2 cellular contexts compared by ENCODE assay signal in the genomic region with DNA sequence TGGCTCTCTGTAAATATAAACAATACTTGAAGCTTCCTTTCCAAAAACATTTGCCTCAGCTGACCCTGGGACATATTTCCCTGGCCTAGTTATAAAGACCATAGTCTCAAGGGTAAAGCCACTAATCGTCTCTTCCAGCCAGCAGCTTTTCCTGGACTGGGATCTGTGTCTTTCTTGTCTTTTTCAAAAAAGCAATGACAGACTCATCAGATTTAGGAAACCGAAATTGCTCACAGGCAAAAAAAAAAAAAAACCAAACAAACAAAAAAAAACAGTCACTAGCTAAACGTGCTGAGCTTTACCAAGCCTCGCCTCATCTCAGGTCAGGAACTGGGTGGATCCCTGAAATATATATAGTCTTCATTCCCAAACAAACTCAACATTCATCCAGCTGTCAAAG.
TF ChIP-seq lines count a peak whose summit lies in the region.

No MANE protein-coding gene starts in this region.

TF ChIP-seq in liver, 16 proteins besides CTCF, POLR2A, EP300 and RAD21:
- no peak for TF ChIP-seq GABPA (IDR thresholded peaks at IDR 0.05 in 1 of 2, conservative IDR thresholded peaks at IDR 0.05 in 1 of 2)
- TF ChIP-seq SP1 (IDR thresholded peaks at IDR 0.05): peak; percentile 34
- no peak for TF ChIP-seq HNF4A (conservative IDR thresholded peaks at IDR 0.05)
- no peak for TF ChIP-seq FOXA1 (IDR thresholded peaks at IDR 0.05)
- TF ChIP-seq HNF4G (IDR thresholded peaks at IDR 0.05): no peak
- TF ChIP-seq, protein P1, sequence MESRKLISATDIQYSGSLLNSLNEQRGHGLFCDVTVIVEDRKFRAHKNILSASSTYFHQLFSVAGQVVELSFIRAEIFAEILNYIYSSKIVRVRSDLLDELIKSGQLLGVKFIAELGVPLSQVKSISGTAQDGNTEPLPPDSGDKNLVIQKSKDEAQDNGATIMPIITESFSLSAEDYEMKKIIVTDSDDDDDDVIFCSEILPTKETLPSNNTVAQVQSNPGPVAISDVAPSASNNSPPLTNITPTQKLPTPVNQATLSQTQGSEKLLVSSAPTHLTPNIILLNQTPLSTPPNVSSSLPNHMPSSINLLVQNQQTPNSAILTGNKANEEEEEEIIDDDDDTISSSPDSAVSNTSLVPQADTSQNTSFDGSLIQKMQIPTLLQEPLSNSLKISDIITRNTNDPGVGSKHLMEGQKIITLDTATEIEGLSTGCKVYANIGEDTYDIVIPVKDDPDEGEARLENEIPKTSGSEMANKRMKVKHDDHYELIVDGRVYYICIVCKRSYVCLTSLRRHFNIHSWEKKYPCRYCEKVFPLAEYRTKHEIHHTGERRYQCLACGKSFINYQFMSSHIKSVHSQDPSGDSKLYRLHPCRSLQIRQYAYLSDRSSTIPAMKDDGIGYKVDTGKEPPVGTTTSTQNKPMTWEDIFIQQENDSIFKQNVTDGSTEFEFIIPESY (IDR thresholded peaks at IDR 0.05): no peak
- peak; percentile 58 to 59 for TF ChIP-seq RXRA (IDR thresholded peaks at IDR 0.05)
- TF ChIP-seq NR2F2 (IDR thresholded peaks at IDR 0.05): peak; percentile 53
- TF ChIP-seq EGR1 (IDR thresholded peaks at IDR 0.05; ENCODE audit: low read depth in 2 of 2): no peak
- TF ChIP-seq JUND (IDR thresholded peaks at IDR 0.05): no peak
- TF ChIP-seq FOXA2 (IDR thresholded peaks at IDR 0.05): no peak
- no peak for TF ChIP-seq YY1 (IDR thresholded peaks at IDR 0.05)
- TF ChIP-seq, protein P2, sequence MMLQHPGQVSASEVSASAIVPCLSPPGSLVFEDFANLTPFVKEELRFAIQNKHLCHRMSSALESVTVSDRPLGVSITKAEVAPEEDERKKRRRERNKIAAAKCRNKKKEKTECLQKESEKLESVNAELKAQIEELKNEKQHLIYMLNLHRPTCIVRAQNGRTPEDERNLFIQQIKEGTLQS (IDR thresholded peaks at IDR 0.05): no peak
- TF ChIP-seq, protein P3, sequence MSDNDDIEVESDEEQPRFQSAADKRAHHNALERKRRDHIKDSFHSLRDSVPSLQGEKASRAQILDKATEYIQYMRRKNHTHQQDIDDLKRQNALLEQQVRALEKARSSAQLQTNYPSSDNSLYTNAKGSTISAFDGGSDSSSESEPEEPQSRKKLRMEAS (IDR thresholded peaks at IDR 0.05): no peak
- no peak for TF ChIP-seq TAF1 (conservative IDR thresholded peaks at IDR 0.05)
- TF ChIP-seq, protein P4, sequence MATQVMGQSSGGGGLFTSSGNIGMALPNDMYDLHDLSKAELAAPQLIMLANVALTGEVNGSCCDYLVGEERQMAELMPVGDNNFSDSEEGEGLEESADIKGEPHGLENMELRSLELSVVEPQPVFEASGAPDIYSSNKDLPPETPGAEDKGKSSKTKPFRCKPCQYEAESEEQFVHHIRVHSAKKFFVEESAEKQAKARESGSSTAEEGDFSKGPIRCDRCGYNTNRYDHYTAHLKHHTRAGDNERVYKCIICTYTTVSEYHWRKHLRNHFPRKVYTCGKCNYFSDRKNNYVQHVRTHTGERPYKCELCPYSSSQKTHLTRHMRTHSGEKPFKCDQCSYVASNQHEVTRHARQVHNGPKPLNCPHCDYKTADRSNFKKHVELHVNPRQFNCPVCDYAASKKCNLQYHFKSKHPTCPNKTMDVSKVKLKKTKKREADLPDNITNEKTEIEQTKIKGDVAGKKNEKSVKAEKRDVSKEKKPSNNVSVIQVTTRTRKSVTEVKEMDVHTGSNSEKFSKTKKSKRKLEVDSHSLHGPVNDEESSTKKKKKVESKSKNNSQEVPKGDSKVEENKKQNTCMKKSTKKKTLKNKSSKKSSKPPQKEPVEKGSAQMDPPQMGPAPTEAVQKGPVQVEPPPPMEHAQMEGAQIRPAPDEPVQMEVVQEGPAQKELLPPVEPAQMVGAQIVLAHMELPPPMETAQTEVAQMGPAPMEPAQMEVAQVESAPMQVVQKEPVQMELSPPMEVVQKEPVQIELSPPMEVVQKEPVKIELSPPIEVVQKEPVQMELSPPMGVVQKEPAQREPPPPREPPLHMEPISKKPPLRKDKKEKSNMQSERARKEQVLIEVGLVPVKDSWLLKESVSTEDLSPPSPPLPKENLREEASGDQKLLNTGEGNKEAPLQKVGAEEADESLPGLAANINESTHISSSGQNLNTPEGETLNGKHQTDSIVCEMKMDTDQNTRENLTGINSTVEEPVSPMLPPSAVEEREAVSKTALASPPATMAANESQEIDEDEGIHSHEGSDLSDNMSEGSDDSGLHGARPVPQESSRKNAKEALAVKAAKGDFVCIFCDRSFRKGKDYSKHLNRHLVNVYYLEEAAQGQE (IDR thresholded peaks at IDR 0.05): no peak

TF ChIP-seq in HepG2, 621 proteins besides CTCF, POLR2A, EP300 and RAD21:
- TF ChIP-seq, protein P5, sequence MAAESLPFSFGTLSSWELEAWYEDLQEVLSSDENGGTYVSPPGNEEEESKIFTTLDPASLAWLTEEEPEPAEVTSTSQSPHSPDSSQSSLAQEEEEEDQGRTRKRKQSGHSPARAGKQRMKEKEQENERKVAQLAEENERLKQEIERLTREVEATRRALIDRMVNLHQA (CRISPR knock-in tag; IDR thresholded peaks at IDR 0.05): no peak
- TF ChIP-seq SRY (CRISPR knock-in tag; IDR thresholded peaks at IDR 0.05) (no peak), CENPX (CRISPR knock-in tag; IDR thresholded peaks at IDR 0.05) (no peak), ELF4 (CRISPR knock-in tag; IDR thresholded peaks at IDR 0.05; ENCODE audit: borderline replicate concordance) (no peak), RFX3 (CRISPR knock-in tag; IDR thresholded peaks at IDR 0.05) (no peak), ZNF34 (CRISPR knock-in tag; IDR thresholded peaks at IDR 0.05; ENCODE audit: borderline replicate concordance) (no peak), KDM2A (CRISPR knock-in tag; IDR thresholded peaks at IDR 0.05; ENCODE audit: borderline replicate concordance, low read depth) (no peak), HMG20B (CRISPR knock-in tag; conservative IDR thresholded peaks at IDR 0.05) (no peak), NPAS2 (CRISPR knock-in tag; IDR thresholded peaks at IDR 0.05; ENCODE audit: borderline replicate concordance) (no peak), PRMT3 (CRISPR knock-in tag; IDR thresholded peaks at IDR 0.05; ENCODE audit: borderline replicate concordance, low read depth) (no peak), REL (CRISPR knock-in tag; conservative IDR thresholded peaks at IDR 0.05) (no peak), JDP2 (CRISPR knock-in tag; IDR thresholded peaks at IDR 0.05; ENCODE audit: borderline replicate concordance) (no peak), ZNF382 (CRISPR knock-in tag; IDR thresholded peaks at IDR 0.05; ENCODE audit: borderline replicate concordance) (no peak)
- TF ChIP-seq, protein P6, sequence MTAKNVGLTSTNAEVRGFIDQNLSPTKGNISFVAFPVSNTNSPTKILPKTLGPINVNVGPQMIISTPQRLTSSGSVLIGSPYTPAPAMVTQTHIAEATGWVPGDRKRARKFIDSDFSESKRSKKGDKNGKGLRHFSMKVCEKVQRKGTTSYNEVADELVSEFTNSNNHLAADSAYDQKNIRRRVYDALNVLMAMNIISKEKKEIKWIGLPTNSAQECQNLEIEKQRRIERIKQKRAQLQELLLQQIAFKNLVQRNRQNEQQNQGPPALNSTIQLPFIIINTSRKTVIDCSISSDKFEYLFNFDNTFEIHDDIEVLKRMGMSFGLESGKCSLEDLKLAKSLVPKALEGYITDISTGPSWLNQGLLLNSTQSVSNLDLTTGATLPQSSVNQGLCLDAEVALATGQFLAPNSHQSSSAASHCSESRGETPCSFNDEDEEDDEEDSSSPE (CRISPR knock-in tag; IDR thresholded peaks at IDR 0.05): no peak
- TF ChIP-seq, protein P7, sequence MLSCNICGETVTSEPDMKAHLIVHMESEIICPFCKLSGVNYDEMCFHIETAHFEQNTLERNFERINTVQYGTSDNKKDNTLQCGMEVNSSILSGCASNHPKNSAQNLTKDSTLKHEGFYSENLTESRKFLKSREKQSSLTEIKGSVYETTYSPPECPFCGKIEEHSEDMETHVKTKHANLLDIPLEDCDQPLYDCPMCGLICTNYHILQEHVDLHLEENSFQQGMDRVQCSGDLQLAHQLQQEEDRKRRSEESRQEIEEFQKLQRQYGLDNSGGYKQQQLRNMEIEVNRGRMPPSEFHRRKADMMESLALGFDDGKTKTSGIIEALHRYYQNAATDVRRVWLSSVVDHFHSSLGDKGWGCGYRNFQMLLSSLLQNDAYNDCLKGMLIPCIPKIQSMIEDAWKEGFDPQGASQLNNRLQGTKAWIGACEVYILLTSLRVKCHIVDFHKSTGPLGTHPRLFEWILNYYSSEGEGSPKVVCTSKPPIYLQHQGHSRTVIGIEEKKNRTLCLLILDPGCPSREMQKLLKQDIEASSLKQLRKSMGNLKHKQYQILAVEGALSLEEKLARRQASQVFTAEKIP (CRISPR knock-in tag; IDR thresholded peaks at IDR 0.05; ENCODE audit: borderline replicate concordance): no peak
TF ChIP-seq in HepG2: peak in this region for 0.
